In genomic region chr7:75739796-75740672, GRCh38 we compare ENCODE assay signal across 8 cellular contexts. TPM values are rescaled to one million over a fixed set of nuclear protein-coding genes. Genes with fewer than 3 reads are reported as not detected.
DNase-seq lines count a peak whose midpoint lies in the region; ATAC-seq and TF ChIP-seq lines count a peak whose summit lies in the region.

No MANE protein-coding gene starts in this region.

- in situ Hi-C loops in astrocyte of the cerebellum (cut with HindIII; ENCODE audit: low sequenced_read_pairs) = no loop called here

- peak overlapping the region; percentile 62 for H3K4me3 ChIP-seq in astrocyte of the cerebellum (ENCODE audit: low read depth, low read length)
- H3K4me3 ChIP-seq in lower lobe of right lung = peak overlapping the region; percentile 95
- peak overlapping the region; percentile 73 for H3K4me3 ChIP-seq in urinary bladder (ENCODE audit: low read depth, low read length)

- intact Hi-C loops in lower lobe of right lung (cut with DNase I) = no loop called here

- H3K27ac ChIP-seq in lower lobe of right lung (peak overlapping the region; percentile 90), urinary bladder (ENCODE audit: low read depth) (peak overlapping the region; percentile 80)

- no peaks in the 10 kb centered on the region for H3K9me3 ChIP-seq in lower lobe of right lung

- TF ChIP-seq CTCF in astrocyte of the cerebellum (IDR thresholded peaks at IDR 0.05; ENCODE audit: low read depth, low read length, missing control alignments) = no peak
- TF ChIP-seq CTCF in lower lobe of right lung (IDR thresholded peaks at IDR 0.05) = no peak

- 62% methylated on average over 26 of the region's 26 CpGs for WGBS in urinary bladder

- peak; percentile 29 for ATAC-seq in GM18868 (IDR thresholded peaks at IDR 0.05; ENCODE audit: unreplicated experiment)
- ATAC-seq in HG03460 (IDR thresholded peaks at IDR 0.05; ENCODE audit: unreplicated experiment) = peak; percentile 29
- ATAC-seq in lower lobe of right lung = no peak
- ATAC-seq in HG03097 (IDR thresholded peaks at IDR 0.05; ENCODE audit: low FRiP score, unreplicated experiment) = no peak

- H3K36me3 ChIP-seq in lower lobe of right lung (no peaks in the 10 kb centered on the region), urinary bladder (ENCODE audit: insufficient read depth) (no peaks in the 10 kb centered on the region)

- no peaks in the 10 kb centered on the region for H3K27me3 ChIP-seq in lower lobe of right lung (ENCODE audit: low read depth)

- peaks cover 34% of the 10 kb centered on the region for H3K4me1 ChIP-seq in lower lobe of right lung
- peaks cover 2% of the 10 kb centered on the region for H3K4me1 ChIP-seq in urinary bladder (ENCODE audit: insufficient read depth)

- DNase-seq in astrocyte of the cerebellum (ENCODE audit: low read depth) (no peak), lower lobe of right lung (no peak), NCI-H526 treated with DMSO at 0.1 percent for 48 hours (lab: John Stamatoyannopoulos, UW) (no peak), COR-L47 (lab: John Stamatoyannopoulos, UW) (no peak)

RNA-seq across cellular contexts. Expression of gene HIP1, which starts 1.3 kb away (rescaled TPM):
- total RNA-seq in lower lobe of right lung (51.5 TPM), urinary bladder (15.0 TPM)
- 17.7 TPM for polyA plus RNA-seq in urinary bladder

RNA-seq across cellular contexts. Expression of gene CCL26, which starts 32.0 kb away (rescaled TPM):
- total RNA-seq in lower lobe of right lung (not detected), urinary bladder (1.5 TPM)
- 1.1 TPM for polyA plus RNA-seq in urinary bladder

Comparison
In these comparisons a context has a peak if more than half of its experiments do, and no peak if none do; other contexts are left out.
1. ATAC-seq: peak in GM18868 (single experiment) and HG03460 (single experiment); none in lower lobe of right lung (0 of 2) and HG03097 (single experiment).
2. Peak in every context shown above with its lines, with median percentiles within 50 percentile points of each other: H3K4me3 ChIP-seq.